Comparison of ENCODE assay signal across 15 cellular contexts in genomic region chr10:97298223-97298571, GRCh38. TPM values are rescaled to one million over a fixed set of nuclear protein-coding genes. Genes with fewer than 3 reads are reported as not detected.
DNase-seq lines count a peak whose midpoint lies in the region; ATAC-seq, FAIRE-seq and TF ChIP-seq lines count a peak whose summit lies in the region.
"Had no signal": no experiment of that assay in that cellular context is flagged by ENCODE, and none has a peak within 500 bp of the region (broad histone marks: within the 10 kb centered on the region; RNA-seq: fewer than 3 reads in every experiment).

No MANE protein-coding gene starts in this region.

- H3K4me1 ChIP-seq in CD8-positive, alpha-beta memory T cell (ENCODE audit: insufficient read depth, low read length): no peaks in the 10 kb centered on the region
- no peaks in the 10 kb centered on the region for H3K4me1 ChIP-seq in mesenchymal stem cell (ENCODE audit: control insufficient read depth, insufficient read depth, low read depth, low read length)
- H3K4me1 ChIP-seq in pancreas: no peaks in the 10 kb centered on the region
- H3K4me1 ChIP-seq in aorta (ENCODE audit: control insufficient read depth in 1 of 2, insufficient read depth in 2 of 2, low read length in 2 of 2): no peaks in the 10 kb centered on the region
- H3K4me1 ChIP-seq: HAP-1 had no signal

- no peak overlapping the region for H3K4ac ChIP-seq in mesenchymal stem cell (ENCODE audit: low read depth in 1 of 2, low read length in 2 of 2)

- no peaks in the 10 kb centered on the region for H3K4me1 Mint-ChIP-seq in CD8-positive, alpha-beta memory T cell
- H3K4me1 Mint-ChIP-seq in WTC11: no peaks in the 10 kb centered on the region
- peaks cover 7% of the 10 kb centered on the region for H3K4me1 Mint-ChIP-seq in activated CD8-positive, alpha-beta memory T cell treated with anti-CD3 and anti-CD28 coated beads, Interleukin-2, amount 10 ng/mL, durations not matched to agents 7 days and 5 days

- DNase-seq in CD8-positive, alpha-beta memory T cell: no peak
- no peak for DNase-seq in WTC11 (ENCODE audit: low spot score)
- no peak for DNase-seq in mesenchymal stem cell
- DNase-seq in pancreas: no peak
- no peak for DNase-seq in activated gamma-delta T cell (lab: John Stamatoyannopoulos, UW)
- no peak for DNase-seq in HUDEP-2 (lab: John Stamatoyannopoulos, UW; ENCODE audit: unreplicated experiment in 76 of 76)
- DNase-seq in aorta: no peak
- DNase-seq in activated CD8-positive, alpha-beta memory T cell treated with anti-CD3 and anti-CD28 coated beads, Interleukin-2, amount 10 ng/mL, durations not matched to agents 7 days and 5 days: no peak
- DNase-seq: Calu3, MM.1S, NCI-H1092 treated with DMSO at 0.1 percent for 48 hours, NCI-H1694, NCI-H524, SHP77 treated with DMSO at 0.1 percent for 48 hours had no signal

- peak overlapping the region in 1 of 2 experiments; percentile 18 for H3K18ac ChIP-seq in mesenchymal stem cell (ENCODE audit: low read depth in 1 of 2, low read length in 2 of 2)

- no peak overlapping the region for H2AK5ac ChIP-seq in mesenchymal stem cell (ENCODE audit: low read length, severe bottlenecking)

- H2BK15ac ChIP-seq in mesenchymal stem cell (ENCODE audit: low read depth, poor library complexity, severe bottlenecking): no peak overlapping the region

- peaks cover 2 to 3% of the 10 kb centered on the region in 2 donors for H3K27me3 Mint-ChIP-seq in CD8-positive, alpha-beta memory T cell
- H3K27me3 Mint-ChIP-seq in WTC11 (ENCODE audit: low read depth): peaks cover 2% of the 10 kb centered on the region
- no peaks in the 10 kb centered on the region for H3K27me3 Mint-ChIP-seq in activated CD8-positive, alpha-beta memory T cell treated with anti-CD3 and anti-CD28 coated beads, Interleukin-2, amount 10 ng/mL, durations not matched to agents 7 days and 5 days

- H3K36me3 Mint-ChIP-seq in CD8-positive, alpha-beta memory T cell: peaks cover 0 to 5% (median 0%) of the 10 kb centered on the region in 3 donors
- H3K36me3 Mint-ChIP-seq in WTC11: no peaks in the 10 kb centered on the region
- no peaks in the 10 kb centered on the region for H3K36me3 Mint-ChIP-seq in activated CD8-positive, alpha-beta memory T cell treated with anti-CD3 and anti-CD28 coated beads, Interleukin-2, amount 10 ng/mL, durations not matched to agents 7 days and 5 days

- H3K4me3 ChIP-seq in CD8-positive, alpha-beta memory T cell (ENCODE audit: low read length): no peak overlapping the region
- H3K4me3 ChIP-seq in mesenchymal stem cell (ENCODE audit: insufficient read depth in 1 of 2, low read depth in 1 of 2, low read length in 2 of 2) (no peak overlapping the region), pancreas (no peak overlapping the region), aorta (ENCODE audit: low read length in 2 of 2) (no peak overlapping the region)
- H3K4me3 ChIP-seq: HAP-1 had no signal

- 60% methylated on average over 1 of the region's 3 CpGs for WGBS in mesenchymal stem cell
- WGBS in pancreas, 2 donors: 58 to 72% methylated on average over 3 of the region's 3 CpGs
- WGBS in aorta, 2 donors: 75 to 86% methylated on average over 3 of the region's 3 CpGs

- CTCF ChIA-PET in CD8-positive, alpha-beta memory T cell (lab: Charles Lee): no interaction called here
- CTCF ChIA-PET in WTC11 (lab: Charles Lee): interaction anchor here (1.4 kb wide), 1 partner anchor 35 kb away, joined by 4 read pairs; no protein-coding TSS in a partner anchor
- CTCF ChIA-PET in activated CD8-positive, alpha-beta memory T cell treated with anti-CD3 and anti-CD28 coated beads, Interleukin-2, amount 10 ng/mL, durations not matched to agents 7 days and 5 days (lab: Charles Lee): no interaction called here

- H3K9me3 Mint-ChIP-seq in CD8-positive, alpha-beta memory T cell: no peaks in the 10 kb centered on the region
- H3K9me3 Mint-ChIP-seq in WTC11: no peaks in the 10 kb centered on the region
- no peaks in the 10 kb centered on the region for H3K9me3 Mint-ChIP-seq in activated CD8-positive, alpha-beta memory T cell treated with anti-CD3 and anti-CD28 coated beads, Interleukin-2, amount 10 ng/mL, durations not matched to agents 7 days and 5 days (ENCODE audit: low read depth)

- no peak overlapping the region for H4K91ac ChIP-seq in mesenchymal stem cell (ENCODE audit: low read length)

- H3K4me3 Mint-ChIP-seq in CD8-positive, alpha-beta memory T cell: no peak overlapping the region
- H3K4me3 Mint-ChIP-seq in WTC11: no peak overlapping the region
- no peak overlapping the region for H3K4me3 Mint-ChIP-seq in activated CD8-positive, alpha-beta memory T cell treated with anti-CD3 and anti-CD28 coated beads, Interleukin-2, amount 10 ng/mL, durations not matched to agents 7 days and 5 days

- H2AFZ ChIP-seq in mesenchymal stem cell (ENCODE audit: low read depth, low read length): no peak overlapping the region

- H3K27ac ChIP-seq in CD8-positive, alpha-beta memory T cell (ENCODE audit: low read depth, low read length): peak overlapping the region; percentile 39
- H3K27ac ChIP-seq in mesenchymal stem cell (ENCODE audit: low read length, poor library complexity, severe bottlenecking): no peak overlapping the region
- peak overlapping the region in 3 of 4 donors; percentile 2 to 53 (median 33) for H3K27ac ChIP-seq in pancreas
- no peak overlapping the region for H3K27ac ChIP-seq in aorta (ENCODE audit: low read depth in 1 of 2, low read length in 2 of 2)

- TF ChIP-seq CTCF in WTC11 (IDR thresholded peaks at IDR 0.05) (no peak), pancreas (IDR thresholded peaks at IDR 0.05) (no peak)

- no peaks in the 10 kb centered on the region for H3K27me3 ChIP-seq in CD8-positive, alpha-beta memory T cell (ENCODE audit: insufficient read depth, low read length, poor library complexity, severe bottlenecking)
- H3K27me3 ChIP-seq in mesenchymal stem cell (ENCODE audit: control insufficient read depth in 1 of 2, insufficient read depth in 1 of 2, low read length in 2 of 2): peaks cover 0 to 4% of the 10 kb centered on the region in 2 experiments
- no peaks in the 10 kb centered on the region for H3K27me3 ChIP-seq in pancreas
- no peaks in the 10 kb centered on the region for H3K27me3 ChIP-seq in aorta (ENCODE audit: control insufficient read depth in 1 of 2, insufficient read depth in 2 of 2, low read length in 1 of 2)

- no peak for FAIRE-seq in pancreas (lab: Jason Lieb, UNC)

- H2BK120ac ChIP-seq in mesenchymal stem cell (ENCODE audit: low read depth, low read length): no peak overlapping the region

- peak overlapping the region in 1 of 2 experiments; percentile 54 for H2BK12ac ChIP-seq in mesenchymal stem cell (ENCODE audit: low read length in 2 of 2)

- H2BK5ac ChIP-seq in mesenchymal stem cell (ENCODE audit: low read depth, low read length, poor library complexity, severe bottlenecking): no peak overlapping the region

- no peaks in the 10 kb centered on the region for H3K36me3 ChIP-seq in CD8-positive, alpha-beta memory T cell (ENCODE audit: insufficient read depth, low read length)
- H3K36me3 ChIP-seq in mesenchymal stem cell (ENCODE audit: control insufficient read depth in 1 of 2, insufficient read depth in 2 of 2, low read depth in 1 of 2, low read length in 2 of 2) (no peaks in the 10 kb centered on the region), pancreas (no peaks in the 10 kb centered on the region), aorta (ENCODE audit: control insufficient read depth in 1 of 2, insufficient read depth in 2 of 2, low read length in 1 of 2) (no peaks in the 10 kb centered on the region)
- H3K36me3 ChIP-seq: HAP-1 had no signal

- ATAC-seq in WTC11 (no peak), pancreas (no peak), aorta (ENCODE audit: low FRiP score) (no peak)
- no peak for ATAC-seq in activated CD8-positive, alpha-beta memory T cell treated with anti-CD3 and anti-CD28 coated beads, Interleukin-2, amount 10 ng/mL, durations not matched to agents 7 days and 5 days

- H3K4me2 ChIP-seq in mesenchymal stem cell (ENCODE audit: low read length, poor library complexity, severe bottlenecking): no peak overlapping the region

- no peak overlapping the region for H3K27ac Mint-ChIP-seq in CD8-positive, alpha-beta memory T cell
- H3K27ac Mint-ChIP-seq in WTC11: peak overlapping the region; percentile 10; the same call in 1 of the 2 replicates
- H3K27ac Mint-ChIP-seq in activated CD8-positive, alpha-beta memory T cell treated with anti-CD3 and anti-CD28 coated beads, Interleukin-2, amount 10 ng/mL, durations not matched to agents 7 days and 5 days: no peak overlapping the region

- H3K23ac ChIP-seq in mesenchymal stem cell (ENCODE audit: low read length in 2 of 2): no peak overlapping the region

- peak overlapping the region; percentile 28 for H4K8ac ChIP-seq in mesenchymal stem cell (ENCODE audit: low read length)

- H3K79me1 ChIP-seq in mesenchymal stem cell (replicated peaks; ENCODE audit: low read length, poor library complexity, severe bottlenecking): no peaks in the 10 kb centered on the region

- H3K9ac ChIP-seq in mesenchymal stem cell (ENCODE audit: low read length): no peak overlapping the region

- POLR2A ChIA-PET in CD8-positive, alpha-beta memory T cell (lab: Charles Lee): no interaction called here
- POLR2A ChIA-PET in WTC11 (lab: Charles Lee): interaction anchor here (1.2 kb wide), 1 partner anchor 15 kb away, joined by 3 read pairs; no protein-coding TSS in a partner anchor

- intact Hi-C loops in pancreas (cut with DNase I) (no loop called here), aorta (cut with DNase I) (no loop called here)

- H3K9me3 ChIP-seq in CD8-positive, alpha-beta memory T cell (ENCODE audit: low read length): no peaks in the 10 kb centered on the region
- no peaks in the 10 kb centered on the region for H3K9me3 ChIP-seq in mesenchymal stem cell (ENCODE audit: control insufficient read depth, low read length)
- no peaks in the 10 kb centered on the region for H3K9me3 ChIP-seq in pancreas
- no peaks in the 10 kb centered on the region for H3K9me3 ChIP-seq in aorta (ENCODE audit: control insufficient read depth, low read length)
- H3K9me3 ChIP-seq: HAP-1 had no signal

- no peak overlapping the region for H3K14ac ChIP-seq in mesenchymal stem cell (ENCODE audit: low read length in 2 of 2)

RNA-seq across cellular contexts. Expression of gene ARHGAP19, which starts 5.8 kb away (rescaled TPM):
- 10 to 100 TPM; 23.3 to 26.5 TPM for total RNA-seq in CD8-positive, alpha-beta memory T cell
- 8.9 TPM for polyA plus RNA-seq in CD8-positive, alpha-beta memory T cell
- total RNA-seq in WTC11 (2021): 35.5 to 42.2 TPM (median 38.0 TPM) in 3 replicates
- 6.8 TPM for polyA plus RNA-seq in mesenchymal stem cell (2013, experiment 1 of 2)
- polyA plus RNA-seq in mesenchymal stem cell (2013, experiment 2 of 2): 6.5 TPM
- total RNA-seq in pancreas: 1 to 10 TPM; 1.3 to 4.8 (median 2.8) TPM
- polyA plus RNA-seq in pancreas: 1 to 10 TPM; 1.1 to 2.3 TPM
- total RNA-seq in aorta: 1 to 10 TPM; 9.0 to 9.4 TPM
- 10 to 100 TPM in 1 of 2 donors, 1 to 10 TPM in 1; 1.8 to 12.8 TPM for polyA plus RNA-seq in aorta
- total RNA-seq in activated CD8-positive, alpha-beta memory T cell treated with anti-CD3 and anti-CD28 coated beads, Interleukin-2, amount 10 ng/mL, durations not matched to agents 7 days and 5 days: 10 to 100 TPM; 48.3 to 50.4 TPM

RNA-seq across cellular contexts. Expression of gene FRAT1, which starts 20.9 kb away (rescaled TPM):
- 1 to 10 TPM; 4.3 to 4.7 TPM for total RNA-seq in CD8-positive, alpha-beta memory T cell
- polyA plus RNA-seq in CD8-positive, alpha-beta memory T cell: 13.3 TPM
- total RNA-seq in WTC11 (2021) (7.0 to 8.2 TPM (median 7.6 TPM) in 3 replicates), pancreas (1 to 10 TPM; 2.6 to 5.2 (median 3.4) TPM), aorta (1 to 10 TPM; 2.4 to 4.5 TPM)
- 0.88 TPM for polyA plus RNA-seq in mesenchymal stem cell (2013, experiment 1 of 2)
- 0.79 TPM for polyA plus RNA-seq in mesenchymal stem cell (2013, experiment 2 of 2)
- polyA plus RNA-seq in pancreas (1 to 10 TPM; 1.6 to 1.7 TPM), aorta (1 to 10 TPM; 1.5 TPM)
- total RNA-seq in activated CD8-positive, alpha-beta memory T cell treated with anti-CD3 and anti-CD28 coated beads, Interleukin-2, amount 10 ng/mL, durations not matched to agents 7 days and 5 days: 1 to 10 TPM; 5.5 to 5.7 TPM

RNA-seq across cellular contexts. Expression of gene FRAT2, which starts 36.3 kb away (rescaled TPM):
- total RNA-seq in CD8-positive, alpha-beta memory T cell: 10 to 100 TPM in 1 of 2 experiments, 1 to 10 TPM in 1; 9.8 to 10.4 TPM
- 18.7 TPM for polyA plus RNA-seq in CD8-positive, alpha-beta memory T cell
- total RNA-seq in WTC11 (2021) (48.2 to 53.5 TPM (median 50.8 TPM) in 3 replicates), pancreas (10 to 100 TPM in 2 of 6 donors, 1 to 10 TPM in 4; 8.7 to 15.0 (median 9.9) TPM), aorta (1 to 10 TPM; 5.5 to 8.6 TPM)
- polyA plus RNA-seq in mesenchymal stem cell (2013, experiment 1 of 2): 4.1 TPM
- polyA plus RNA-seq in mesenchymal stem cell (2013, experiment 2 of 2): 4.2 TPM
- polyA plus RNA-seq in pancreas (1 to 10 TPM; 4.3 to 5.5 TPM), aorta (1 to 10 TPM; 3.0 to 7.0 TPM)
- total RNA-seq in activated CD8-positive, alpha-beta memory T cell treated with anti-CD3 and anti-CD28 coated beads, Interleukin-2, amount 10 ng/mL, durations not matched to agents 7 days and 5 days: 10 to 100 TPM; 11.4 to 14.4 TPM

Comparison
In these comparisons a context has a peak if more than half of its experiments do, and no peak if none do; other contexts are left out.
1. H3K27ac ChIP-seq: peak in CD8-positive, alpha-beta memory T cell (single experiment) and pancreas (3 of 4); none in mesenchymal stem cell (single experiment) and aorta (0 of 2).